Comparison of ENCODE assay signal across 8 cellular contexts in genomic region chr12:1661553-1662335, GRCh38. TPM values are rescaled to one million over a fixed set of nuclear protein-coding genes. Genes with fewer than 3 reads are reported as not detected.
DNase-seq lines count a peak whose midpoint lies in the region; TF ChIP-seq lines count a peak whose summit lies in the region.

No MANE protein-coding gene starts in this region.

- H3K9me2 ChIP-seq in SU-DHL-6 (replicated peaks; ENCODE audit: insufficient read depth, low read length): no peaks in the 10 kb centered on the region

- H4K91ac ChIP-seq in trophoblast cell (ENCODE audit: low read depth, low read length): peak overlapping the region; percentile 19

- H3K27ac ChIP-seq in SU-DHL-6 (ENCODE audit: low read depth, low read length): peak overlapping the region; percentile 80
- no peak overlapping the region for H3K27ac ChIP-seq in trophoblast cell (ENCODE audit: low read depth, low read length)
- H3K27ac ChIP-seq in tibial artery: peak overlapping the region; percentile 90 to 96

- no peak overlapping the region for H2BK120ac ChIP-seq in trophoblast cell (ENCODE audit: insufficient read depth, low read length, poor library complexity)

- no CpG with 5 or more reads among the region's 69 CpGs for WGBS in trophoblast cell (ENCODE audit: extremely low coverage, insufficient coverage, insufficient read length)

- H4K12ac ChIP-seq in trophoblast cell (ENCODE audit: low read depth, low read length): no peak overlapping the region

- H2AFZ ChIP-seq in SU-DHL-6 (ENCODE audit: low read depth, low read length, severe bottlenecking): no peak overlapping the region
- peak overlapping the region; percentile 57 for H2AFZ ChIP-seq in trophoblast cell (ENCODE audit: insufficient read depth, low read length, poor library complexity)

- H4K8ac ChIP-seq in trophoblast cell (ENCODE audit: low read depth, low read length): peak overlapping the region; percentile 41

- no peak overlapping the region for H3K14ac ChIP-seq in trophoblast cell (ENCODE audit: low read length)

- H4K20me1 ChIP-seq in SU-DHL-6 (ENCODE audit: low read depth, low read length): no peaks in the 10 kb centered on the region

- peak overlapping the region; percentile 83 for H3K4me2 ChIP-seq in SU-DHL-6 (ENCODE audit: low read depth, low read length, poor library complexity, severe bottlenecking)
- peak overlapping the region; percentile 76 for H3K4me2 ChIP-seq in trophoblast cell (ENCODE audit: low read length)

- H3K4ac ChIP-seq in trophoblast cell (ENCODE audit: low read depth, low read length): no peak overlapping the region

- H3K79me2 ChIP-seq in SU-DHL-6 (ENCODE audit: insufficient read depth, low read length) (no peaks in the 10 kb centered on the region), trophoblast cell (ENCODE audit: control insufficient read depth, insufficient read depth, low read length, poor library complexity) (no peaks in the 10 kb centered on the region)

- no peak overlapping the region for H2AK5ac ChIP-seq in trophoblast cell (ENCODE audit: low read length)

- no peak overlapping the region for H3K18ac ChIP-seq in trophoblast cell (ENCODE audit: low read length)

- DNase-seq in DMS53 treated with DMSO at 0.1 percent for 48 hours (lab: John Stamatoyannopoulos, UW; ENCODE audit: unreplicated experiment): peak; percentile 97
- DNase-seq in H4 (ENCODE audit: low spot score): peak; percentile 93
- DNase-seq in NCI-H1092 (lab: John Stamatoyannopoulos, UW): peak; percentile 90
- peak; percentile 61 for DNase-seq in activated naive CD8-positive, alpha-beta T cell treated with anti-CD3 and anti-CD28 coated beads, Interleukin-2, amount 50 U/mL, for 16 hours (ENCODE audit: low read depth, low spot score)
- DNase-seq in cardiac septum (ENCODE audit: low spot score): peak; percentile 94
- peak; percentile 93 to 94 for DNase-seq in trophoblast cell
- peak; percentile 92 to 97 for DNase-seq in tibial artery

- no peaks in the 10 kb centered on the region for H3K79me1 ChIP-seq in trophoblast cell (ENCODE audit: low read length)

- H3K27me3 ChIP-seq in SU-DHL-6 (ENCODE audit: low read length) (no peaks in the 10 kb centered on the region), trophoblast cell (ENCODE audit: insufficient read depth, low read length) (no peaks in the 10 kb centered on the region), tibial artery (no peaks in the 10 kb centered on the region)

- peak overlapping the region; percentile 55 for H3K9ac ChIP-seq in SU-DHL-6 (ENCODE audit: low read length)
- no peak overlapping the region for H3K9ac ChIP-seq in trophoblast cell (ENCODE audit: low read length)

- H3K23ac ChIP-seq in trophoblast cell (ENCODE audit: low read length): no peak overlapping the region

- H2BK12ac ChIP-seq in trophoblast cell (ENCODE audit: low read length): no peak overlapping the region

- H3F3A ChIP-seq in SU-DHL-6 (ENCODE audit: insufficient read depth): peaks cover 32% of the 10 kb centered on the region

- H3K4me3 ChIP-seq in SU-DHL-6 (ENCODE audit: insufficient read depth, low read length, poor library complexity, severe bottlenecking): peak overlapping the region; percentile 53
- peak overlapping the region; percentile 67 for H3K4me3 ChIP-seq in trophoblast cell (ENCODE audit: low read depth, low read length)
- peak overlapping the region; percentile 50 to 60 for H3K4me3 ChIP-seq in tibial artery

- H3K4me1 ChIP-seq in trophoblast cell (ENCODE audit: control insufficient read depth in 1 of 2, insufficient read depth in 2 of 2, low read length in 2 of 2): peaks cover 4 to 8% of the 10 kb centered on the region in 2 experiments
- H3K4me1 ChIP-seq in tibial artery: peaks cover 0 to 42% (median 15%) of the 10 kb centered on the region in 4 donors

- TF ChIP-seq CTCF in SU-DHL-6 (IDR thresholded peaks at IDR 0.05; ENCODE audit: insufficient read depth, low read length, poor library complexity, severe bottlenecking) (no peak), tibial artery (IDR thresholded peaks at IDR 0.05) (no peak)

- H3K9me3 ChIP-seq in SU-DHL-6 (ENCODE audit: insufficient read depth, low read length) (no peaks in the 10 kb centered on the region), trophoblast cell (ENCODE audit: insufficient read depth, low read depth, low read length) (no peaks in the 10 kb centered on the region), tibial artery (no peaks in the 10 kb centered on the region)

- intact Hi-C loops in cardiac septum (cut with DNase I): no loop called here
- intact Hi-C loops in tibial artery (cut with DNase I; ENCODE audit: low total_unique reads): no loop called here

- no peak overlapping the region for H2BK5ac ChIP-seq in trophoblast cell (ENCODE audit: low read depth, low read length, poor library complexity)

- H3K36me3 ChIP-seq in SU-DHL-6 (ENCODE audit: low read length) (no peaks in the 10 kb centered on the region), trophoblast cell (ENCODE audit: control insufficient read depth in 1 of 2, insufficient read depth in 2 of 2, low read length in 2 of 2) (no peaks in the 10 kb centered on the region), tibial artery (no peaks in the 10 kb centered on the region)

RNA-seq across cellular contexts. Expression of gene ADIPOR2, which starts 29.1 kb away (rescaled TPM):
- 40.5 and 42.1 TPM in 2 replicates for total RNA-seq in H4 (2014; rRNA removed; shearing (Covaris generic))
- 33.4 TPM for total RNA-seq in cardiac septum
- 37.0 and 37.3 TPM in 2 replicates for polyA plus RNA-seq in trophoblast cell (2013)

RNA-seq across cellular contexts. Expression of gene WNT5B, which starts 32.7 kb away (rescaled TPM):
- total RNA-seq in H4 (2014; rRNA removed; shearing (Covaris generic)): 3.8 and 6.4 TPM in 2 replicates
- total RNA-seq in cardiac septum: 0.43 TPM
- 15.8 and 15.9 TPM in 2 replicates for polyA plus RNA-seq in trophoblast cell (2013)
